Comparison of ENCODE assay signal across 27 cellular contexts in the genomic region with DNA sequence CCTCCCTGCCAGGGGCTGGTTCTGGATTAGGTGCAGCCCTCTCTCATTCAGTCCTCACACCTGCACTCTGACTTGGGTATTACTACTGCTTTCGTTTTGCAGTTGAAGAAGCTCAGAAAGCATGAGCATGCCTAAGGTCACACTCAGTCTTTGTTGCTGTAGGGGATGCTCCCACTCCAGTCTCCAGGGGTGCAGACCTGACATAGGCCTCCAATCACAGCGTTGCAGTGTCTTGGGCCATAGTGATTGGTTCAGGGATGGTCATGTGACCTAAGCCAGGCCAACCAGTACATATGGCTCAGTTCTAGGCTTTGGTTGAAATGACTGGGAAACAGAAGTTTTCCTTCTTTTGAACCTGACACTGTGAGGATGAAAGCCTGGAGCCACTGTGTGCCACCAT.
A peak's percentile ranks its signal among the peaks of the same experiment; 100 is the strongest.
DNase-seq lines count a peak whose midpoint lies in the region; ATAC-seq and TF ChIP-seq lines count a peak whose summit lies in the region.
"Had no signal": no experiment of that assay in that cellular context is flagged by ENCODE, and none has a peak within 500 bp of the region (broad histone marks: within the 10 kb centered on the region; RNA-seq: fewer than 3 reads in every experiment).

No MANE protein-coding gene starts in this region.

- no peaks in the 10 kb centered on the region for H4K20me1 ChIP-seq in HCT116 (ENCODE audit: insufficient read depth)
- H4K20me1 ChIP-seq in KMS-11 (ENCODE audit: insufficient read depth) = no peaks in the 10 kb centered on the region

- no peaks in the 10 kb centered on the region for H3K36me3 Mint-ChIP-seq in CD14-positive monocyte
- H3K36me3 Mint-ChIP-seq: CD8-positive, alpha-beta T cell had no signal

- H2AK5ac ChIP-seq in neuronal stem cell (ENCODE audit: low read depth, low read length) = peak overlapping the region; percentile 79

- TF ChIP-seq CTCF in HCT116 (IDR thresholded peaks at IDR 0.05 in 2 of 3, conservative IDR thresholded peaks at IDR 0.05 in 1 of 3; ENCODE audit: borderline replicate concordance in 1 of 3, insufficient read depth in 1 of 3, low read depth in 2 of 3, low read length in 2 of 3) (no peak), KMS-11 (conservative IDR thresholded peaks at IDR 0.05; ENCODE audit: low read depth, low read length) (no peak), CD14-positive monocyte (IDR thresholded peaks at IDR 0.05) (no peak)

- no peak overlapping the region for H3K27ac Mint-ChIP-seq in CD14-positive monocyte
- H3K27ac Mint-ChIP-seq: CD8-positive, alpha-beta T cell; GM23338; T-helper 1 cell treated with Interleukin-12 subunit alpha and Interleukin-12 subunit beta and Interleukin-4 antibody, amounts not matched to agents 30 μg/mL and 1 μg/mL, for 36 hours had no signal

- H3K9me3 Mint-ChIP-seq in CD14-positive monocyte = peaks cover 0 to 2% (median 0%) of the 10 kb centered on the region in 7 donors
- H3K9me3 Mint-ChIP-seq: CD8-positive, alpha-beta T cell; GM23338; T-helper 1 cell treated with Interleukin-12 subunit alpha and Interleukin-12 subunit beta and Interleukin-4 antibody, amounts not matched to agents 30 μg/mL and 1 μg/mL, for 36 hours had no signal

- H3K9me3 ChIP-seq in HCT116 (ENCODE audit: control insufficient read depth in 1 of 2, insufficient read depth in 1 of 2, low read depth in 1 of 2, low read length in 2 of 2) (no peaks in the 10 kb centered on the region), neuronal stem cell (replicated peaks in 1 of 2; ENCODE audit: control insufficient read depth in 2 of 2, insufficient read depth in 1 of 2, low read depth in 1 of 2, low read length in 2 of 2) (no peaks in the 10 kb centered on the region)
- H3K9me3 ChIP-seq: Caco-2, SJSA1 had no signal

- ATAC-seq in HCT116 (peak; percentile 47), GM21360 (IDR thresholded peaks at IDR 0.05; ENCODE audit: unreplicated experiment) (no peak)
- ATAC-seq: CD8-positive, alpha-beta T cell; GM12878; GM23338 had no signal

- no peak overlapping the region for H3K4me3 Mint-ChIP-seq in CD14-positive monocyte
- H3K4me3 Mint-ChIP-seq: CD8-positive, alpha-beta T cell; GM23338; H9; T-helper 1 cell treated with Interleukin-12 subunit alpha and Interleukin-12 subunit beta and Interleukin-4 antibody, amounts not matched to agents 30 μg/mL and 1 μg/mL, for 36 hours had no signal

- WGBS in neuronal stem cell (ENCODE audit: extremely low coverage in 2 of 2, insufficient read length in 2 of 2, insufficient replicate concordance in 1 of 2), 2 donors = no CpG with 5 or more reads among the region's 2 CpGs

- H2BK15ac ChIP-seq in neuronal stem cell (ENCODE audit: low read length) = no peak overlapping the region

- H3K4me2 ChIP-seq in HCT116 (ENCODE audit: low read length) = no peak overlapping the region
- peak overlapping the region; percentile 36; the same call in 1 of the 2 replicates for H3K4me2 ChIP-seq in KMS-11
- H3K4me2 ChIP-seq in neuronal stem cell (ENCODE audit: insufficient read depth, low read length, poor library complexity, severe bottlenecking) = no peak overlapping the region
- H3K4me2 ChIP-seq: BLaER1 treated with 17β-estradiol and CSF1 and Interleukin-3, amounts not matched to agents 10 nM and 100 nM; GM23338; PC-9 had no signal

- intact Hi-C loops in HCT116 (cut with micrococcal nuclease) = no loop called here
- intact Hi-C loops in CD14-positive monocyte (cut with micrococcal nuclease) = no loop called here

- RAD21 ChIA-PET in HCT116 (lab: Charles Lee; ENCODE audit: low non-redundant PET in 1 of 2, low total read pairs in 2 of 2, uncharacterized antibody in 2 of 2, unreplicated experiment in 2 of 2) = no interaction called here

- H3K14ac ChIP-seq in neuronal stem cell (ENCODE audit: low read length) = no peak overlapping the region

- H3K9ac ChIP-seq in HCT116 (ENCODE audit: low read length) (no peak overlapping the region), KMS-11 (no peak overlapping the region), neuronal stem cell (ENCODE audit: low read depth, low read length, poor library complexity) (no peak overlapping the region)
- H3K9ac ChIP-seq: BLaER1 treated with 17β-estradiol and CSF1 and Interleukin-3, amounts not matched to agents 10 nM and 100 nM had no signal

- POLR2A ChIA-PET in HCT116 (lab: Charles Lee) = no interaction called here

- peaks cover 8% of the 10 kb centered on the region for H3K4me1 Mint-ChIP-seq in CD14-positive monocyte

- H3K23ac ChIP-seq in neuronal stem cell (ENCODE audit: low read depth, low read length, poor library complexity) = no peak overlapping the region

- TF ChIP-seq POLR2A in HCT116 (IDR thresholded peaks at IDR 0.05; ENCODE audit: borderline replicate concordance, extremely low read depth, insufficient read depth, insufficient read length) = no peak

- H3K27me3 Mint-ChIP-seq in CD14-positive monocyte (ENCODE audit: low read depth in 3 of 3) = peaks cover 3 to 8% (median 3%) of the 10 kb centered on the region in 3 donors

- CTCF ChIA-PET in HCT116 (lab: Charles Lee) = interaction anchor here (0.6 kb wide), 1 partner anchor 266 kb away, joined by 3 read pairs; no protein-coding TSS in a partner anchor

- H3K9me2 ChIP-seq in HCT116 (ENCODE audit: insufficient read depth) = no peaks in the 10 kb centered on the region

- no peak overlapping the region for H2BK5ac ChIP-seq in neuronal stem cell (ENCODE audit: low read length)

- no peaks in the 10 kb centered on the region for H3K36me3 ChIP-seq in HCT116 (ENCODE audit: control insufficient read depth in 1 of 2, insufficient read depth in 2 of 2, low read length in 2 of 2)
- no peaks in the 10 kb centered on the region for H3K36me3 ChIP-seq in KMS-11 (ENCODE audit: insufficient read depth)
- H3K36me3 ChIP-seq in neuronal stem cell (replicated peaks in 1 of 2; ENCODE audit: control insufficient read depth in 2 of 2, insufficient read depth in 2 of 2, low read length in 2 of 2) = no peaks in the 10 kb centered on the region
- H3K36me3 ChIP-seq: BLaER1 treated with 17β-estradiol and CSF1 and Interleukin-3, amounts not matched to agents 10 nM and 100 nM; SJSA1 had no signal

- no peak overlapping the region for H2BK12ac ChIP-seq in neuronal stem cell (ENCODE audit: low read length)

- no peak for DNase-seq in HCT116 (ENCODE audit: low read depth, low spot score)
- DNase-seq in RPMI8226 = peak; percentile 15
- DNase-seq in neuronal stem cell (ENCODE audit: low spot score) = no peak
- DNase-seq in CD14-positive monocyte (ENCODE audit: low spot score) = no peak
- no peak for DNase-seq in activated T-cell treated with anti-CD3 and anti-CD28 coated beads, Interleukin-2, amount 50 U/mL, for 48 hours
- DNase-seq: AML-193; Caco-2; CD8-positive, alpha-beta T cell; GDM1; H9; KBM-7; NCI-H1092 treated with DMSO at 0.1 percent for 48 hours; NCI-H1436; NCI-H187; NCI-H2081 treated with DMSO at 0.1 percent for 48 hours; NCI-H524; NCI-H748 treated with DMSO at 0.1 percent for 48 hours; PC-9; Right ventricle myocardium superior; SW 1271 had no signal

- no peak overlapping the region for H4K91ac ChIP-seq in neuronal stem cell (ENCODE audit: low read depth, low read length, poor library complexity)

- no peak overlapping the region for H4K8ac ChIP-seq in neuronal stem cell (ENCODE audit: low read depth, low read length)

- H2BK120ac ChIP-seq in neuronal stem cell (ENCODE audit: low read depth, low read length) = no peak overlapping the region

- H3K4me1 ChIP-seq in HCT116 (ENCODE audit: control insufficient read depth in 1 of 2, insufficient read depth in 2 of 2, low read length in 2 of 2) (no peaks in the 10 kb centered on the region; a peak in 1 of 4 replicates), KMS-11 (ENCODE audit: low read depth, poor library complexity, severe bottlenecking) (peaks cover 63% of the 10 kb centered on the region), neuronal stem cell (ENCODE audit: control insufficient read depth in 2 of 2, insufficient read depth in 1 of 2, low read depth in 1 of 2, low read length in 2 of 2) (peaks cover 5 to 17% of the 10 kb centered on the region in 2 donors)

- no peaks in the 10 kb centered on the region for H3K79me1 ChIP-seq in neuronal stem cell (ENCODE audit: low read depth, low read length)

- TF ChIP-seq RAD21 in HCT116 (IDR thresholded peaks at IDR 0.05; ENCODE audit: low read depth) = no peak

- no TSS peak for BruUV-seq in HCT116 (replicated peaks; lab: Mats Ljungman, UMichigan)

- H3K18ac ChIP-seq in neuronal stem cell (ENCODE audit: low read length) = peak overlapping the region; percentile 23

- H2AFZ ChIP-seq in HCT116 (ENCODE audit: low read depth, low read length, poor library complexity, severe bottlenecking) (no peak overlapping the region), KMS-11 (ENCODE audit: low read depth) (no peak overlapping the region), neuronal stem cell (ENCODE audit: low read length) (no peak overlapping the region)
- H2AFZ ChIP-seq: GM23338, PC-9 had no signal

- H3K27me3 ChIP-seq in HCT116 (ENCODE audit: insufficient read depth, low read length) (peaks cover 24% of the 10 kb centered on the region), KMS-11 (ENCODE audit: insufficient read depth, low read depth) (no peaks in the 10 kb centered on the region), neuronal stem cell (ENCODE audit: control insufficient read depth in 3 of 3, insufficient read depth in 3 of 3, low read depth in 1 of 3, low read length in 3 of 3) (peaks cover 0 to 15% (median 2%) of the 10 kb centered on the region in 3 experiments)
- H3K27me3 ChIP-seq: BLaER1 treated with 17β-estradiol and CSF1 and Interleukin-3, amounts not matched to agents 10 nM and 100 nM; SJSA1 had no signal

- no peak overlapping the region for H3K4ac ChIP-seq in neuronal stem cell (ENCODE audit: low read length)

- H3K79me2 ChIP-seq in HCT116 (ENCODE audit: insufficient read depth, low read length) (no peaks in the 10 kb centered on the region), KMS-11 (ENCODE audit: insufficient read depth, low read depth) (no peaks in the 10 kb centered on the region)

- H3K27ac ChIP-seq in HCT116 (ENCODE audit: low read depth, low read length) (no peak overlapping the region), KMS-11 (peak overlapping the region; percentile 15; the same call in 1 of the 2 replicates), neuronal stem cell (replicated peaks; ENCODE audit: low read length) (no peak overlapping the region)
- H3K27ac ChIP-seq: BLaER1 treated with 17β-estradiol and CSF1 and Interleukin-3, amounts not matched to agents 10 nM and 100 nM; PC-9; SJSA1 had no signal

- H3K4me3 ChIP-seq in HCT116 (replicated peaks in 1 of 2; ENCODE audit: low read depth in 1 of 2, low read length in 2 of 2) (no peak overlapping the region), KMS-11 (IDR thresholded peaks at IDR 0.05; ENCODE audit: insufficient read depth, low read depth, low read length) (no peak overlapping the region), neuronal stem cell (ENCODE audit: low read length in 2 of 2) (no peak overlapping the region)
- H3K4me3 ChIP-seq: BLaER1 treated with 17β-estradiol and CSF1 and Interleukin-3, amounts not matched to agents 10 nM and 100 nM; GM12878; GM23338; PC-9; SJSA1 had no signal

TF ChIP-seq in HCT116, 20 proteins besides CTCF, POLR2A, EP300 and RAD21 (continues in another document):
- TF ChIP-seq YY1 (IDR thresholded peaks at IDR 0.05; ENCODE audit: extremely low read depth, insufficient replicate concordance, low read depth, low read length) (no peak), ZNF274 (IDR thresholded peaks at IDR 0.05; ENCODE audit: low read depth, low read length) (no peak), EZH2 (IDR thresholded peaks at IDR 0.05) (no peak), ZFX (IDR thresholded peaks at IDR 0.05) (no peak), CEBPB (IDR thresholded peaks at IDR 0.05; ENCODE audit: low read depth) (no peak)
